13 cellular contexts compared by ENCODE assay signal in genomic region chr2:15673919-15674636, GRCh38.
DNase-seq lines count a peak whose midpoint lies in the region; ATAC-seq and TF ChIP-seq lines count a peak whose summit lies in the region.
"Had no signal": no experiment of that assay in that cellular context is flagged by ENCODE, and none has a peak within 500 bp of the region (broad histone marks: within the 10 kb centered on the region; RNA-seq: fewer than 3 reads in every experiment).

No MANE protein-coding gene starts in this region.

- no peaks in the 10 kb centered on the region for H4K20me1 ChIP-seq in IMR-90 (ENCODE audit: insufficient read depth, low read length)

- H3K14ac ChIP-seq in IMR-90 (replicated peaks; ENCODE audit: low read depth, low read length): no peak overlapping the region

- H3K4me2 ChIP-seq in IMR-90 (ENCODE audit: low read depth, low read length): peak overlapping the region; percentile 45; the same call in 1 of the 2 replicates

- H4K5ac ChIP-seq in IMR-90 (ENCODE audit: low read depth, low read length): no peak overlapping the region

- H3K27me3 ChIP-seq in IMR-90 (ENCODE audit: control insufficient read depth, insufficient read depth, low read length): no peaks in the 10 kb centered on the region
- H3K27me3 ChIP-seq in endodermal cell (ENCODE audit: control insufficient read depth, insufficient read depth, low read length, poor library complexity, severe bottlenecking): no peaks in the 10 kb centered on the region
- no peaks in the 10 kb centered on the region for H3K27me3 ChIP-seq in right lobe of liver
- H3K27me3 ChIP-seq: BE2C had no signal

- 62% methylated on average over 5 of the region's 7 CpGs; no CpG with 5 or more reads in 1 of the 2 experiments for WGBS in IMR-90 (ENCODE audit: extremely low coverage in 2 of 2, insufficient read length in 1 of 2), 2 experiments
- 75 to 81% methylated on average over 6 to 7 of the region's 7 CpGs for WGBS in endodermal cell (ENCODE audit: insufficient coverage in 1 of 2, insufficient read length in 1 of 2), 2 experiments
- WGBS in right lobe of liver (ENCODE audit: insufficient coverage, low coverage, low lambda C conversion rate, missing lambda C conversion rate): 70% methylated on average over 7 of the region's 7 CpGs

- H2BK20ac ChIP-seq in IMR-90 (ENCODE audit: low read depth, low read length): no peak overlapping the region

- no peak overlapping the region for H4K8ac ChIP-seq in IMR-90 (ENCODE audit: low read depth in 2 of 2, low read length in 2 of 2)

- no peak overlapping the region for H2AK9ac ChIP-seq in IMR-90 (replicated peaks; ENCODE audit: low read depth, low read length, poor library complexity)

- H3K27ac Mint-ChIP-seq in endodermal cell: no peak overlapping the region

- ATAC-seq in IMR-90 (ENCODE audit: low read depth): peak; percentile 53
- ATAC-seq in right lobe of liver: peak; percentile 85 to 96 (median 94)
- ATAC-seq in HG03521 (IDR thresholded peaks at IDR 0.05; ENCODE audit: unreplicated experiment): no peak
- ATAC-seq in HG02642 (IDR thresholded peaks at IDR 0.05; ENCODE audit: poor library complexity, unreplicated experiment): no peak
- ATAC-seq: Panc1 had no signal

- H3K4me1 Mint-ChIP-seq in endodermal cell: no peaks in the 10 kb centered on the region
- H3K4me1 Mint-ChIP-seq: central memory CD8-positive, alpha-beta T cell had no signal

- H3K79me1 ChIP-seq in IMR-90 (ENCODE audit: low read depth in 1 of 2, low read length in 2 of 2): no peaks in the 10 kb centered on the region

- H3K36me3 Mint-ChIP-seq in endodermal cell (ENCODE audit: low read depth): no peaks in the 10 kb centered on the region

- no peak overlapping the region for H3K4me3 Mint-ChIP-seq in endodermal cell
- H3K4me3 Mint-ChIP-seq: central memory CD8-positive, alpha-beta T cell had no signal

- TF ChIP-seq CTCF in IMR-90 (conservative IDR thresholded peaks at IDR 0.05; ENCODE audit: low read depth, low read length) (no peak), endodermal cell (conservative IDR thresholded peaks at IDR 0.05) (no peak), right lobe of liver (IDR thresholded peaks at IDR 0.05) (no peak)

- H3K56ac ChIP-seq in IMR-90 (ENCODE audit: extremely low read depth, insufficient read depth, low read length): no peak overlapping the region

- H3K9me3 Mint-ChIP-seq in endodermal cell: peaks cover 7% of the 10 kb centered on the region
- H3K9me3 Mint-ChIP-seq: central memory CD8-positive, alpha-beta T cell had no signal

- H3K9me3 ChIP-seq in IMR-90 (ENCODE audit: control insufficient read depth, insufficient read depth, low read length): no peaks in the 10 kb centered on the region; the same call in 1 of the 2 replicates
- H3K9me3 ChIP-seq in endodermal cell (ENCODE audit: control insufficient read depth, low read length): peaks cover under 1% of the 10 kb centered on the region
- no peaks in the 10 kb centered on the region for H3K9me3 ChIP-seq in right lobe of liver
- H3K9me3 ChIP-seq: BE2C had no signal

- H3K36me3 ChIP-seq in IMR-90 (ENCODE audit: control insufficient read depth, insufficient read depth, low read length) (no peaks in the 10 kb centered on the region), endodermal cell (ENCODE audit: control insufficient read depth, insufficient read depth, low read length) (no peaks in the 10 kb centered on the region), right lobe of liver (no peaks in the 10 kb centered on the region)
- H3K36me3 ChIP-seq: BE2C had no signal

- H3K9ac ChIP-seq in IMR-90 (ENCODE audit: low read depth, low read length): no peak overlapping the region
- no peak overlapping the region for H3K9ac ChIP-seq in endodermal cell (ENCODE audit: extremely low read depth, low read length, poor library complexity, severe bottlenecking)

- no peak overlapping the region for H3K18ac ChIP-seq in IMR-90 (ENCODE audit: low read depth, low read length)

- no peak overlapping the region for H2BK120ac ChIP-seq in IMR-90 (ENCODE audit: low read depth, low read length)

- dilution Hi-C loops in IMR-90 (cut with HindIII; ENCODE audit: low sequenced_read_pairs, unreplicated experiment): no loop called here

- H2BK15ac ChIP-seq in IMR-90 (ENCODE audit: low read depth, low read length): no peak overlapping the region

- H3K9me1 ChIP-seq in IMR-90 (ENCODE audit: insufficient read depth, low read length): no peaks in the 10 kb centered on the region

- DNase-seq in ACHN (peak; percentile 92), IMR-90 (peak; percentile 8), endodermal cell (peak; percentile 66), right lobe of liver (peak in 1 of 3 donors; percentile 23), amygdala (lab: John Stamatoyannopoulos, UW) (no peak), NCI-H2196 treated with DMSO at 0.1 percent for 48 hours (lab: John Stamatoyannopoulos, UW; ENCODE audit: unreplicated experiment) (no peak)
- DNase-seq: BE2C, hypothalamus, NCI-H187 had no signal

- TF ChIP-seq POLR2A in IMR-90 (IDR thresholded peaks at IDR 0.05; ENCODE audit: low read depth, low read length): no peak
- no peak for TF ChIP-seq POLR2A in right lobe of liver (IDR thresholded peaks at IDR 0.05)

- no TSS peak for BruUV-seq in IMR-90 (replicated peaks; lab: Mats Ljungman, UMichigan)

- H3K4me1 ChIP-seq in IMR-90 (ENCODE audit: control insufficient read depth, insufficient read depth, low read length) (no peaks in the 10 kb centered on the region), endodermal cell (ENCODE audit: control insufficient read depth, insufficient read depth, low read length) (no peaks in the 10 kb centered on the region), right lobe of liver (peaks cover 0 to 7% (median 0%) of the 10 kb centered on the region in 4 donors)
- H3K4me1 ChIP-seq: BE2C had no signal

- no peak overlapping the region for H3K23ac ChIP-seq in IMR-90 (ENCODE audit: low read depth, low read length)

- H3K4me3 ChIP-seq in IMR-90 (ENCODE audit: insufficient read depth, low read depth, low read length): no peak overlapping the region
- no peak overlapping the region for H3K4me3 ChIP-seq in endodermal cell (ENCODE audit: low read length)
- H3K4me3 ChIP-seq in right lobe of liver: no peak overlapping the region

- H3K27ac ChIP-seq in IMR-90 (ENCODE audit: insufficient read depth, low read length) (no peak overlapping the region), endodermal cell (ENCODE audit: low read depth, low read length) (no peak overlapping the region), right lobe of liver (peak overlapping the region in 1 of 3 donors; percentile 15)

- H3K27me3 Mint-ChIP-seq in endodermal cell (ENCODE audit: insufficient read depth): no peaks in the 10 kb centered on the region

- POLR2A ChIA-PET in IMR-90 (lab: Charles Lee; ENCODE audit: unreplicated experiment): no interaction called here

- intact Hi-C loops in IMR-90 (cut with micrococcal nuclease): no loop called here
- intact Hi-C loops in right lobe of liver (cut with DNase I): no loop called here

- CTCF ChIA-PET in IMR-90 (lab: Yijun Ruan, JAX): no interaction called here

- no peak overlapping the region for H2AK5ac ChIP-seq in IMR-90 (ENCODE audit: low read depth, low read length)

- no peak overlapping the region for H4K91ac ChIP-seq in IMR-90 (ENCODE audit: insufficient read depth, low read depth, low read length)

- no peak overlapping the region for H2BK5ac ChIP-seq in IMR-90 (ENCODE audit: low read depth, low read length, poor library complexity, severe bottlenecking)

- no peak for TF ChIP-seq RAD21 in IMR-90 (IDR thresholded peaks at IDR 0.05; ENCODE audit: low read length)

- H2AFZ ChIP-seq in IMR-90 (replicated peaks; ENCODE audit: low read length, poor library complexity): no peak overlapping the region

- in situ Hi-C loops in ACHN (cut with HindIII; ENCODE audit: low pct_ligation_motif_present, low pct_unique_long_range_greater_than_20kb, low sequenced_read_pairs): no loop called here
- in situ Hi-C loops in IMR-90 (cut with MboI; ENCODE audit: low sequenced_read_pairs): no loop called here

- no peak overlapping the region for H3K4ac ChIP-seq in IMR-90 (ENCODE audit: low read depth, low read length)

TF ChIP-seq in IMR-90, 13 proteins besides CTCF, POLR2A, EP300 and RAD21:
- TF ChIP-seq CEBPB (IDR thresholded peaks at IDR 0.05; ENCODE audit: low read depth, low read length) (peak; percentile 42), BHLHE40 (IDR thresholded peaks at IDR 0.05; ENCODE audit: low read depth, low read length) (no peak)
TF ChIP-seq in IMR-90: peak in this region for 1.

Comparison
In these comparisons a context has a peak if more than half of its experiments do, and no peak if none do; other contexts are left out.
1. DNase-seq: peak in ACHN (single experiment), IMR-90 (single experiment) and endodermal cell (single experiment); none in amygdala (0 of 56) and NCI-H2196 treated with DMSO at 0.1 percent for 48 hours (single experiment).
2. ATAC-seq: peak in IMR-90 (single experiment) and right lobe of liver (4 of 4); none in HG03521 (single experiment) and HG02642 (single experiment).